Comparison of ENCODE assay signal across 18 cellular contexts in the genomic region with DNA sequence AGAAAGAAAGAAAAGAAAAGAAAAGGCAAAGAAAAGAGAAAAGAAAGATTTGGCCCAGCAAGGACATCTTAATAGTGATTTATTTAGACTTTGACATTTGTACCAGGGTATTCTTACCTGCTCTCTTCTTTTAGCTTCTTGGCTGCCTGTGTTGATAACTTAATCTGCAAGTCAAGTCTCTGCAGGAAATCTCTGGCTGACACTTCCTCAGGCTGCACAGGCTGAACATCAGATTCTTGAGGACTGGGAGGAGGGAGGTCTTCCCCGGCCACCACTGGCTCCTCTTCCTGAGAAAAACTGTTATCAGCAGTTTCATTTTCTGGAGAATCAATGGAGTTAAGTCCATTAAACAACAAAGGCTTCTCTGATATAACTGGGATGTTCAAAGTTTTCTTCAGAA. TPM values are rescaled to one million over a fixed set of nuclear protein-coding genes. Genes with fewer than 3 reads are reported as not detected.
DNase-seq lines count a peak whose midpoint lies in the region; ATAC-seq and TF ChIP-seq lines count a peak whose summit lies in the region.
"Had no signal": no experiment of that assay in that cellular context is flagged by ENCODE, and none has a peak within 500 bp of the region (broad histone marks: within the 10 kb centered on the region; RNA-seq: fewer than 3 reads in every experiment).

No MANE protein-coding gene starts in this region.

- H3K9me3 ChIP-seq in right cardiac atrium (ENCODE audit: control insufficient read depth, low read length): no peaks in the 10 kb centered on the region
- H3K9me3 ChIP-seq in tibial nerve: no peaks in the 10 kb centered on the region
- H3K9me3 ChIP-seq: ascending aorta, ovary, spleen had no signal

- 26% methylated on average over 1 of the region's 1 CpG for WGBS in right cardiac atrium
- WGBS in tibial nerve, 2 donors: 17 to 28% methylated on average over 1 of the region's 1 CpG

- H3K4me3 ChIP-seq in right cardiac atrium (ENCODE audit: low read length): no peak overlapping the region
- no peak overlapping the region for H3K4me3 ChIP-seq in tibial nerve
- H3K4me3 ChIP-seq: ascending aorta, ovary, spleen had no signal

- H3K4me3 Mint-ChIP-seq in immature natural killer cell: peak overlapping the region in 1 of 5 donors; percentile 14
- no peak overlapping the region for H3K4me3 Mint-ChIP-seq in type B pancreatic cell
- H3K4me3 Mint-ChIP-seq in glutamatergic neuron (ENCODE audit: unreplicated experiment): no peak overlapping the region

- no peak overlapping the region for H3K27ac ChIP-seq in right cardiac atrium (ENCODE audit: low read length)
- no peak overlapping the region for H3K27ac ChIP-seq in tibial nerve
- H3K27ac ChIP-seq: ascending aorta, ovary, RWPE1, spleen had no signal

- H3K4me1 ChIP-seq in right cardiac atrium (ENCODE audit: control insufficient read depth, insufficient read depth, low read length) (peaks cover 21% of the 10 kb centered on the region), tibial nerve (peaks cover 0 to 29% (median 8%) of the 10 kb centered on the region in 4 donors)

- intact Hi-C loops in right cardiac atrium (cut with DNase I): no loop called here
- intact Hi-C loops in left ventricle myocardium superior (cut with micrococcal nuclease): loop anchor here (5.0 kb wide), 1 partner anchor 53 kb away; no protein-coding TSS in a partner anchor

- H3K27ac Mint-ChIP-seq in immature natural killer cell: peak overlapping the region; percentile 13 to 57 (median 24)
- H3K27ac Mint-ChIP-seq in type B pancreatic cell: peak overlapping the region; percentile 55
- no peak overlapping the region for H3K27ac Mint-ChIP-seq in glutamatergic neuron (ENCODE audit: unreplicated experiment)

- TF ChIP-seq POLR2A in tibial nerve (IDR thresholded peaks at IDR 0.05): no peak

- H3K4me1 Mint-ChIP-seq in immature natural killer cell (peaks cover 35 to 53% of the 10 kb centered on the region in 2 donors), type B pancreatic cell (ENCODE audit: unreplicated experiment) (peaks cover 9% of the 10 kb centered on the region), glutamatergic neuron (ENCODE audit: low read depth, unreplicated experiment) (peaks cover 10% of the 10 kb centered on the region)

- H3K27me3 ChIP-seq in right cardiac atrium (ENCODE audit: control insufficient read depth, insufficient read depth) (no peaks in the 10 kb centered on the region), tibial nerve (no peaks in the 10 kb centered on the region)
- H3K27me3 ChIP-seq: ascending aorta, ovary, spleen had no signal

- ATAC-seq in right cardiac atrium: peak; percentile 39 to 47
- ATAC-seq in left ventricle myocardium superior: no peak

- no peak for TF ChIP-seq EP300 in tibial nerve (IDR thresholded peaks at IDR 0.05)

- peaks cover 13 to 23% (median 20%) of the 10 kb centered on the region in 3 donors for H3K36me3 Mint-ChIP-seq in immature natural killer cell
- H3K36me3 Mint-ChIP-seq in type B pancreatic cell: no peaks in the 10 kb centered on the region
- no peaks in the 10 kb centered on the region for H3K36me3 Mint-ChIP-seq in glutamatergic neuron (ENCODE audit: unreplicated experiment)

- H3K9me3 Mint-ChIP-seq in immature natural killer cell (no peaks in the 10 kb centered on the region), type B pancreatic cell (no peaks in the 10 kb centered on the region), glutamatergic neuron (ENCODE audit: unreplicated experiment) (no peaks in the 10 kb centered on the region)

- DNase-seq in right cardiac atrium (no peak), left ventricle myocardium superior (no peak), immature natural killer cell (no peak), type B pancreatic cell (ENCODE audit: extremely low spot score, unreplicated experiment) (no peak), tibial nerve (ENCODE audit: low spot score in 2 of 2) (no peak), glutamatergic neuron (no peak)
- DNase-seq: activated CD4-positive, alpha-beta T cell treated with anti-CD3 and anti-CD28 coated beads, Interleukin-2, amount 50 U/mL, for 4 hours; activated effector memory CD4-positive, alpha-beta T cell treated with Interleukin-2 at 50 U/mL for 16 hours; DMS 273 treated with DMSO at 0.1 percent for 48 hours; GOT3; NCI-H2081 treated with DMSO at 0.1 percent for 48 hours; ovary; spleen; T1000 had no signal

- peaks cover 0 to 3% (median 0%) of the 10 kb centered on the region in 3 donors for H3K27me3 Mint-ChIP-seq in immature natural killer cell (ENCODE audit: low read depth in 3 of 3)
- H3K27me3 Mint-ChIP-seq in type B pancreatic cell: peaks cover 4% of the 10 kb centered on the region
- no peaks in the 10 kb centered on the region for H3K27me3 Mint-ChIP-seq in glutamatergic neuron (ENCODE audit: unreplicated experiment)

- H3K36me3 ChIP-seq in tibial nerve: peaks cover 0 to 15% (median 0%) of the 10 kb centered on the region in 3 donors
- H3K36me3 ChIP-seq: ovary had no signal

- TF ChIP-seq CTCF in type B pancreatic cell (conservative IDR thresholded peaks at IDR 0.05) (no peak), tibial nerve (IDR thresholded peaks at IDR 0.05) (no peak), glutamatergic neuron (IDR thresholded peaks at IDR 0.05; ENCODE audit: partially characterized antibody, unreplicated experiment) (no peak)

RNA-seq across cellular contexts. Expression of gene LYSMD2, which starts 12.8 kb away (rescaled TPM):
- total RNA-seq in right cardiac atrium (1 to 10 TPM; 6.5 to 7.6 (median 6.7) TPM), left ventricle myocardium superior (4.7 TPM), type B pancreatic cell (ENCODE audit: low replicate concordance) (3.9 and 6.2 TPM in 2 replicates), tibial nerve (10 to 100 TPM; 16.8 to 24.9 (median 19.9) TPM), glutamatergic neuron (ENCODE audit: unreplicated experiment) (0.78 TPM)
- polyA plus RNA-seq in right cardiac atrium (7.8 TPM), immature natural killer cell (10 to 100 TPM; 24.9 to 36.2 (median 33.6) TPM)

RNA-seq across cellular contexts. Expression of gene TMOD2, which starts 26.7 kb away (rescaled TPM):
- total RNA-seq in right cardiac atrium (10 to 100 TPM in 3 of 4 donors, 1 to 10 TPM in 1; 9.4 to 17.8 (median 14.0) TPM), left ventricle myocardium superior (9.2 TPM), type B pancreatic cell (ENCODE audit: low replicate concordance) (6.7 and 8.3 TPM in 2 replicates), tibial nerve (100 to 1,000 TPM in 1 of 4 donors, 10 to 100 TPM in 3; 41.6 to 113 (median 54.7) TPM), glutamatergic neuron (ENCODE audit: unreplicated experiment) (75.0 TPM)
- polyA plus RNA-seq in right cardiac atrium (3.6 TPM), immature natural killer cell (under 1 TPM; 0.18 to 0.27 (median 0.23) TPM)

RNA-seq across cellular contexts. Expression of gene SCG3, which starts 43.4 kb away (rescaled TPM):
- total RNA-seq in right cardiac atrium: under 1 TPM in 1 of 4 donors, not detected in 3; 0.15 TPM
- polyA plus RNA-seq in right cardiac atrium: 0.07 TPM
- total RNA-seq in left ventricle myocardium superior: not detected
- not detected for polyA plus RNA-seq in immature natural killer cell
- total RNA-seq in type B pancreatic cell (ENCODE audit: low replicate concordance): 13.0 and 18.2 TPM in 2 replicates
- not detected for total RNA-seq in tibial nerve
- 219 TPM for total RNA-seq in glutamatergic neuron (ENCODE audit: unreplicated experiment)
- total RNA-seq: ascending aorta, mesenteric fat pad had no signal
- polyA plus RNA-seq: AG04450 had no signal

Comparison
In these comparisons a context has a peak if more than half of its experiments do, and no peak if none do; other contexts are left out.
1. RNA of gene SCG3, which starts 43.4 kb away (total RNA-seq): 219 TPM in glutamatergic neuron (single experiment); 13.0 to 18.2 TPM in type B pancreatic cell, 0.15 TPM in right cardiac atrium, not detected in left ventricle myocardium superior (single experiment) and not detected in tibial nerve; every median in the first group is over 10 times any median in the second.